Comparison of ENCODE assay signal across 1 cellular context in genomic region chr14:68795602-68796417, GRCh38.
TF ChIP-seq lines count a peak whose summit lies in the region.

No MANE protein-coding gene starts in this region.

TF ChIP-seq in HepG2, 621 proteins besides CTCF, POLR2A, EP300 and RAD21 (continued from another document and continues in another):
- TF ChIP-seq ZNF609 (CRISPR knock-in tag; IDR thresholded peaks at IDR 0.05; ENCODE audit: borderline replicate concordance) (peak; percentile 62; the same call in 1 of the 2 replicates), FUBP1 (CRISPR knock-in tag; IDR thresholded peaks at IDR 0.05; ENCODE audit: borderline replicate concordance) (no peak), ATF4 (CRISPR knock-in tag; IDR thresholded peaks at IDR 0.05) (peak in 1 of 2 experiments; percentile 47; a peak in 2 of 4 replicates), ZBTB8A (CRISPR knock-in tag; IDR thresholded peaks at IDR 0.05; ENCODE audit: borderline replicate concordance, low read depth) (no peak), NFE2L2 (IDR thresholded peaks at IDR 0.05; ENCODE audit: low read length) (no peak), NFE2 (CRISPR knock-in tag; IDR thresholded peaks at IDR 0.05) (no peak), RARG (CRISPR knock-in tag; IDR thresholded peaks at IDR 0.05; ENCODE audit: low read depth) (no peak), ZNF484 (CRISPR knock-in tag; IDR thresholded peaks at IDR 0.05; ENCODE audit: borderline replicate concordance, low read depth) (no peak), KLF13 (CRISPR knock-in tag; IDR thresholded peaks at IDR 0.05) (no peak), ZNF710 (CRISPR knock-in tag; IDR thresholded peaks at IDR 0.05; ENCODE audit: borderline replicate concordance) (peak; percentile 68; the same call in 1 of the 2 replicates), ZBTB14 (CRISPR knock-in tag; IDR thresholded peaks at IDR 0.05) (0 out of 2 replicates have a peak, but pooled peaks have one; percentile 38), ZBTB43 (CRISPR knock-in tag; conservative IDR thresholded peaks at IDR 0.05) (no peak), E2F5 (CRISPR knock-in tag; conservative IDR thresholded peaks at IDR 0.05) (peak; percentile 57), KDM3A (CRISPR knock-in tag; IDR thresholded peaks at IDR 0.05; ENCODE audit: low read depth) (no peak; the same call in 1 of the 2 replicates), ZNF781 (CRISPR knock-in tag; IDR thresholded peaks at IDR 0.05; ENCODE audit: borderline replicate concordance, not compliant biosample characterization) (no peak), SATB2 (CRISPR knock-in tag; IDR thresholded peaks at IDR 0.05) (no peak), KLF15 (CRISPR knock-in tag; IDR thresholded peaks at IDR 0.05; ENCODE audit: borderline replicate concordance) (no peak), HIC2 (CRISPR knock-in tag; IDR thresholded peaks at IDR 0.05; ENCODE audit: low read depth) (no peak), KAT2B (IDR thresholded peaks at IDR 0.05; ENCODE audit: borderline replicate concordance, low read depth, low read length) (no peak), RCOR2 (CRISPR knock-in tag; IDR thresholded peaks at IDR 0.05) (no peak), NFIC (IDR thresholded peaks at IDR 0.05; ENCODE audit: low read length) (no peak), ZNF784 (CRISPR knock-in tag; IDR thresholded peaks at IDR 0.05; ENCODE audit: borderline replicate concordance) (no peak), ZBTB39 (CRISPR knock-in tag; IDR thresholded peaks at IDR 0.05) (no peak), IRX3 (CRISPR knock-in tag; IDR thresholded peaks at IDR 0.05; ENCODE audit: borderline replicate concordance, low read depth) (peak; percentile 39; the same call in 1 of the 2 replicates), SMARCC2 (IDR thresholded peaks at IDR 0.05) (no peak), SNAPC2 (CRISPR knock-in tag; IDR thresholded peaks at IDR 0.05) (no peak), ZNF512 (CRISPR knock-in tag; IDR thresholded peaks at IDR 0.05) (no peak), ZNF777 (CRISPR knock-in tag; IDR thresholded peaks at IDR 0.05) (peak; percentile 77), SIX4 (CRISPR knock-in tag; IDR thresholded peaks at IDR 0.05) (no peak), ZNF101 (CRISPR knock-in tag; IDR thresholded peaks at IDR 0.05; ENCODE audit: borderline replicate concordance, low read depth) (no peak), CCDC6 (CRISPR knock-in tag; IDR thresholded peaks at IDR 0.05) (no peak), CSRNP1 (CRISPR knock-in tag; IDR thresholded peaks at IDR 0.05) (peak; percentile 74; the same call in 1 of the 2 replicates)
